ENCODE assay signal across 8 cellular contexts in genomic region chr4:120156115-120156718, GRCh38.
A peak's percentile ranks its signal among the peaks of the same experiment; 100 is the strongest.
DNase-seq lines count a peak whose midpoint lies in the region; ATAC-seq and TF ChIP-seq lines count a peak whose summit lies in the region.

No MANE protein-coding gene starts in this region.

- TF ChIP-seq CTCF in Peyer's patch (IDR thresholded peaks at IDR 0.05) (peak; percentile 24 to 79 (median 64)), dorsolateral prefrontal cortex (IDR thresholded peaks at IDR 0.05 in 54 of 56, conservative IDR thresholded peaks at IDR 0.05 in 2 of 56; ENCODE audit: low read depth in 1 of 56, partially characterized antibody in 56 of 56) (peak; percentile 68 to 92 (median 78))

- H3K27me3 ChIP-seq in Peyer's patch (no peaks in the 10 kb centered on the region), dorsolateral prefrontal cortex (no peaks in the 10 kb centered on the region)

- DNase-seq in activated CD8-positive, alpha-beta memory T cell treated with anti-CD3 and anti-CD28 coated beads, Interleukin-2, amount 50 U/mL, for 1 hour (ENCODE audit: extremely low read depth): peak; percentile 5
- DNase-seq in activated CD8-positive, alpha-beta memory T cell treated with anti-CD3 and anti-CD28 coated beads for 24 hours: no peak
- DNase-seq in HT1080 (ENCODE audit: low read depth) (peak; percentile 48), Peyer's patch (no peak), dorsolateral prefrontal cortex (no peak), myocyte (ENCODE audit: low read depth) (peak; percentile 70), NK-92 (lab: John Stamatoyannopoulos, UW; ENCODE audit: unreplicated experiment) (no peak)

- H3K27ac ChIP-seq in Peyer's patch: no peak overlapping the region
- H3K27ac ChIP-seq in dorsolateral prefrontal cortex: no peak overlapping the region

- H3K4me3 ChIP-seq in Peyer's patch (no peak overlapping the region), dorsolateral prefrontal cortex (peak overlapping the region in 1 of 59 donors; percentile 7)

- no peak for TF ChIP-seq POLR2A in Peyer's patch (IDR thresholded peaks at IDR 0.05)

- H3K4me1 ChIP-seq in Peyer's patch: no peaks in the 10 kb centered on the region

- H3K36me3 ChIP-seq in Peyer's patch: no peaks in the 10 kb centered on the region

- intact Hi-C loops in dorsolateral prefrontal cortex (cut with DNase I): loop anchor here in 1 of 2 donors (5.0 kb wide), 1 partner anchor 941 kb away; no protein-coding TSS in a partner anchor

- ATAC-seq in GM19467 (IDR thresholded peaks at IDR 0.05; ENCODE audit: unreplicated experiment): peak; percentile 59

- H3K9me3 ChIP-seq in Peyer's patch: no peaks in the 10 kb centered on the region

Comparison
In these comparisons a context has a peak if more than half of its experiments do, and no peak if none do; other contexts are left out.
1. DNase-seq: peak in activated CD8-positive, alpha-beta memory T cell treated with anti-CD3 and anti-CD28 coated beads, Interleukin-2, amount 50 U/mL, for 1 hour (single experiment), HT1080 (single experiment) and myocyte (single experiment); none in activated CD8-positive, alpha-beta memory T cell treated with anti-CD3 and anti-CD28 coated beads for 24 hours (single experiment), Peyer's patch (0 of 3), dorsolateral prefrontal cortex (0 of 10) and NK-92 (single experiment).